10 cellular contexts compared by ENCODE assay signal in genomic region chr1:202107321-202107761, GRCh38. TPM values are rescaled to one million over a fixed set of nuclear protein-coding genes. Genes with fewer than 3 reads are reported as not detected.
DNase-seq lines count a peak whose midpoint lies in the region; ATAC-seq, FAIRE-seq and TF ChIP-seq lines count a peak whose summit lies in the region.
"Had no signal": no experiment of that assay in that cellular context is flagged by ENCODE, and none has a peak within 500 bp of the region (broad histone marks: within the 10 kb centered on the region; RNA-seq: fewer than 3 reads in every experiment).

No MANE protein-coding gene starts in this region.

- H3K36me3 Mint-ChIP-seq in type B pancreatic cell: no peaks in the 10 kb centered on the region
- H3K36me3 Mint-ChIP-seq: activated naive CD4-positive, alpha-beta T cell treated with anti-CD3 and anti-CD28 coated beads, Interleukin-2, amount 50 U/mL, for 72 hours had no signal

- H3K9me3 Mint-ChIP-seq in type B pancreatic cell: no peaks in the 10 kb centered on the region
- H3K9me3 Mint-ChIP-seq: activated naive CD4-positive, alpha-beta T cell treated with anti-CD3 and anti-CD28 coated beads, Interleukin-2, amount 50 U/mL, for 72 hours had no signal

- no peak for TF ChIP-seq CTCF in type B pancreatic cell (conservative IDR thresholded peaks at IDR 0.05)

- peaks cover 32% of the 10 kb centered on the region for H3K4me1 Mint-ChIP-seq in type B pancreatic cell (ENCODE audit: unreplicated experiment)

- intact Hi-C loops in left colon (cut with DNase I, micrococcal nuclease): no loop called here

- peak; percentile 42 for DNase-seq in NCI-H1417 treated with DMSO at 0.1 percent for 48 hours (lab: John Stamatoyannopoulos, UW)
- DNase-seq in SHP77 treated with DMSO at 0.1 percent for 48 hours (lab: John Stamatoyannopoulos, UW): peak; percentile 61
- peak; percentile 79 to 81 for DNase-seq in left colon
- DNase-seq in type B pancreatic cell (ENCODE audit: extremely low spot score, unreplicated experiment): no peak
- no peak for DNase-seq in dedifferentiated amniotic fluid mesenchymal stem cell (ENCODE audit: extremely low spot score)
- DNase-seq in SW 1271 (lab: John Stamatoyannopoulos, UW): no peak
- no peak for DNase-seq in H54 (ENCODE audit: insufficient read length, low spot score)
- DNase-seq: activated CD4-positive, CD25-positive, alpha-beta regulatory T cell treated with anti-CD3 and anti-CD28 coated beads, Interleukin-2, amount 50 U/mL, for 72 hours had no signal

- no peak overlapping the region for H3K4me3 Mint-ChIP-seq in type B pancreatic cell

- ATAC-seq in left colon: peak; percentile 37
- no peak for ATAC-seq in GM21529 (IDR thresholded peaks at IDR 0.05; ENCODE audit: unreplicated experiment)
- ATAC-seq: activated naive CD4-positive, alpha-beta T cell treated with anti-CD3 and anti-CD28 coated beads, Interleukin-2, amount 50 U/mL, for 72 hours had no signal

- no peak for FAIRE-seq in H54 (lab: Jason Lieb, UNC)

- peak overlapping the region; percentile 100 for H3K27ac Mint-ChIP-seq in type B pancreatic cell
- H3K27ac Mint-ChIP-seq: activated naive CD4-positive, alpha-beta T cell treated with anti-CD3 and anti-CD28 coated beads, Interleukin-2, amount 50 U/mL, for 72 hours had no signal

- no peak for TF ChIP-seq POLR2A in H54 (IDR thresholded peaks at IDR 0.05; ENCODE audit: low read depth, low read length)

- no peaks in the 10 kb centered on the region for H3K27me3 Mint-ChIP-seq in type B pancreatic cell

RNA-seq across cellular contexts. Expression of gene GPR37L1, which starts 15.4 kb away (rescaled TPM):
- total RNA-seq in left colon: 1 to 10 TPM in 1 of 2 donors, under 1 TPM in 1; 0.76 to 2.1 TPM
- 0.12 and 0.24 TPM in 2 replicates for total RNA-seq in type B pancreatic cell (ENCODE audit: low replicate concordance)
- total RNA-seq: activated naive CD4-positive, alpha-beta T cell treated with anti-CD3 and anti-CD28 coated beads, Interleukin-2, amount 50 U/mL, for 72 hours had no signal

RNA-seq across cellular contexts. Expression of gene ARL8A, which starts 37.2 kb away (rescaled TPM):
- total RNA-seq in left colon: 10 to 100 TPM; 45.4 to 49.2 TPM
- total RNA-seq in type B pancreatic cell (ENCODE audit: low replicate concordance): 58.6 and 69.1 TPM in 2 replicates

RNA-seq across cellular contexts. Expression of gene PTPN7, which starts 53.1 kb away (rescaled TPM):
- total RNA-seq in left colon (1 to 10 TPM; 1.8 to 4.7 TPM), type B pancreatic cell (ENCODE audit: low replicate concordance) (0.29 TPM in 1 of 2 replicates, not detected in the other)

Comparison
In these comparisons a context has a peak if more than half of its experiments do, and no peak if none do; other contexts are left out.
1. DNase-seq: peak in NCI-H1417 treated with DMSO at 0.1 percent for 48 hours (single experiment), SHP77 treated with DMSO at 0.1 percent for 48 hours (single experiment) and left colon (2 of 2); none in type B pancreatic cell (single experiment), dedifferentiated amniotic fluid mesenchymal stem cell (single experiment), SW 1271 (0 of 2) and H54 (single experiment).